ENCODE assay signal across 17 cellular contexts in the genomic region with DNA sequence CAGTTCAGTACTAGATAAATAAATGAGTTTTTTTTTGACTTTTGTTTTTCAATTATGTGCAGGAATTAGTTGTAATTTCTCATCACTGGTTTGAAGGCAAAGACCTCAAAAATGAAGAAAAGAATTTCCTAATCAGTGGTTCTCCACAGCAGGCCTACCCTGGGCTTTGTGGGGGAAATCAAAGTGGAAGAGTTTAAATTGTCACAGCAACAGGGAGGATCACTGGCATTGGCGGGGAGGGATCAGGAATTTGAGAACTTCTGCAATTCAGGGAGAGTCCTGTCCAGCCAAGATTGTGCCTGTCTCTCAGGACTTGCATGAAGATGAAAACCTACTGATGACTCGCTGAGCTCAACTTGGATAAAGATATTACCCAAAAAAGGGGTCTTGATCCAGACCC.
"Had no signal": no experiment of that assay in that cellular context is flagged by ENCODE, and none has a peak within 500 bp of the region (broad histone marks: within the 10 kb centered on the region; RNA-seq: fewer than 3 reads in every experiment).

No MANE protein-coding gene starts in this region.

- H3K4me1 ChIP-seq: body of pancreas, heart left ventricle, lower lobe of right lung, pancreas, testis had no signal

- H3K27ac ChIP-seq: body of pancreas, coronary artery, heart left ventricle, lower lobe of right lung, pancreas, testis had no signal

- DNase-seq: activated CD4-positive, alpha-beta T cell treated with anti-CD3 and anti-CD28 coated beads, Interleukin-2, amount 50 U/mL, for 4 hours; activated CD4-positive, CD25-positive, alpha-beta regulatory T cell treated with anti-CD3 and anti-CD28 coated beads, Interleukin-2, amount 50 U/mL, for 72 hours; activated naive CD4-positive, alpha-beta T cell treated with anti-CD3 and anti-CD28 coated beads, Interleukin-2, amount 10 ng/mL, durations not matched to agents 7 days and 5 days; body of pancreas; central memory CD4-positive, alpha-beta T cell; effector memory CD4-positive, alpha-beta T cell; heart left ventricle; left colon; lower lobe of right lung; pancreas; stimulated activated CD4-positive, alpha-beta T cell treated with anti-CD3 and anti-CD28 coated beads, Interleukin-1b, Interleukin-23, amount 100 ng/mL, for 48 hours; stimulated activated naive CD8-positive, alpha-beta T cell treated with anti-CD3 and anti-CD28 coated beads, Interleukin-15, amount 100 ng/mL, for 72 hours; T-cell; T-helper 9 cell; testis had no signal

- H3K36me3 ChIP-seq: heart left ventricle, lower lobe of right lung, pancreas had no signal

- H3K4me3 ChIP-seq: body of pancreas, coronary artery, heart left ventricle, lower lobe of right lung, pancreas, testis had no signal

- ATAC-seq: body of pancreas; heart left ventricle; left colon; lower lobe of right lung; pancreas; sciatic nerve; stimulated activated naive CD8-positive, alpha-beta T cell treated with anti-CD3 and anti-CD28 coated beads, Interleukin-15, amount 100 ng/mL, for 72 hours; T-cell had no signal

- H3K27me3 ChIP-seq: body of pancreas, heart left ventricle, pancreas, testis had no signal

- H3K9me3 ChIP-seq: body of pancreas, heart left ventricle, lower lobe of right lung, pancreas, testis had no signal
